8 cellular contexts compared by ENCODE assay signal in genomic region chr2:44578401-44579135, GRCh38.
DNase-seq lines count a peak whose midpoint lies in the region; ATAC-seq, FAIRE-seq and TF ChIP-seq lines count a peak whose summit lies in the region.

No MANE protein-coding gene starts in this region.

- DNase-seq in GF-D8 (lab: John Stamatoyannopoulos, UW) (peak; percentile 68), lower lobe of right lung (no peak), mucosa of gallbladder (ENCODE audit: low spot score) (no peak), D721Med (ENCODE audit: insufficient read length, low spot score) (no peak), NCI-H345 (lab: John Stamatoyannopoulos, UW) (no peak)
- DNase-seq in effector CD4-positive, alpha-beta T cell = no peak

- TF ChIP-seq CTCF in SU-DHL-6 (IDR thresholded peaks at IDR 0.05; ENCODE audit: insufficient read depth, low read length, poor library complexity, severe bottlenecking) (no peak), lower lobe of right lung (IDR thresholded peaks at IDR 0.05) (no peak), D721Med (IDR thresholded peaks at IDR 0.05; ENCODE audit: insufficient read depth, missing control alignments) (no peak)

- H3K79me2 ChIP-seq in SU-DHL-6 (ENCODE audit: insufficient read depth, low read length) = no peaks in the 10 kb centered on the region

- H2AFZ ChIP-seq in SU-DHL-6 (ENCODE audit: low read depth, low read length, severe bottlenecking) = no peak overlapping the region

- no peak overlapping the region for H3K9ac ChIP-seq in SU-DHL-6 (ENCODE audit: low read length)

- no peak for FAIRE-seq in D721Med (lab: Jason Lieb, UNC)

- H3F3A ChIP-seq in SU-DHL-6 (ENCODE audit: insufficient read depth) = no peaks in the 10 kb centered on the region

- H3K4me2 ChIP-seq in SU-DHL-6 (ENCODE audit: low read depth, low read length, poor library complexity, severe bottlenecking) = peak overlapping the region; percentile 23

- no peaks in the 10 kb centered on the region for H3K9me2 ChIP-seq in SU-DHL-6 (replicated peaks; ENCODE audit: insufficient read depth, low read length)

- no peaks in the 10 kb centered on the region for H4K20me1 ChIP-seq in SU-DHL-6 (ENCODE audit: low read depth, low read length)

- no peaks in the 10 kb centered on the region for H3K36me3 ChIP-seq in SU-DHL-6 (ENCODE audit: low read length)
- no peaks in the 10 kb centered on the region for H3K36me3 ChIP-seq in lower lobe of right lung

- intact Hi-C loops in lower lobe of right lung (cut with DNase I) = no loop called here

- H3K27me3 ChIP-seq in SU-DHL-6 (ENCODE audit: low read length) (no peaks in the 10 kb centered on the region), lower lobe of right lung (ENCODE audit: low read depth) (no peaks in the 10 kb centered on the region)

- no peak overlapping the region for H3K4me3 ChIP-seq in SU-DHL-6 (ENCODE audit: insufficient read depth, low read length, poor library complexity, severe bottlenecking)
- no peak overlapping the region for H3K4me3 ChIP-seq in lower lobe of right lung

- ATAC-seq in HG02610 (IDR thresholded peaks at IDR 0.05; ENCODE audit: unreplicated experiment) (peak; percentile 90), lower lobe of right lung (peak; percentile 37 to 41)

- no peaks in the 10 kb centered on the region for H3K4me1 ChIP-seq in lower lobe of right lung

- H3K9me3 ChIP-seq in SU-DHL-6 (ENCODE audit: insufficient read depth, low read length) (no peaks in the 10 kb centered on the region), lower lobe of right lung (no peaks in the 10 kb centered on the region)

- no peak overlapping the region for H3K27ac ChIP-seq in SU-DHL-6 (ENCODE audit: low read depth, low read length)
- no peak overlapping the region for H3K27ac ChIP-seq in lower lobe of right lung
